ENCODE assay signal across 11 cellular contexts in genomic region chr7:92797693-92798092, GRCh38. TPM values are rescaled to one million over a fixed set of nuclear protein-coding genes. Genes with fewer than 3 reads are reported as not detected.
DNase-seq lines count a peak whose midpoint lies in the region; ATAC-seq and TF ChIP-seq lines count a peak whose summit lies in the region.
"Had no signal": no experiment of that assay in that cellular context is flagged by ENCODE, and none has a peak within 500 bp of the region (broad histone marks: within the 10 kb centered on the region; RNA-seq: fewer than 3 reads in every experiment).

No MANE protein-coding gene starts in this region.

- H3K9me3 ChIP-seq in upper lobe of right lung (no peaks in the 10 kb centered on the region), neural progenitor cell (ENCODE audit: low read depth) (no peaks in the 10 kb centered on the region)

- H2AFZ ChIP-seq in neural progenitor cell (replicated peaks) = no peak overlapping the region

- no peaks in the 10 kb centered on the region for H4K20me1 ChIP-seq in neural progenitor cell (ENCODE audit: low read depth)

- H3K27me3 ChIP-seq in upper lobe of right lung = no peaks in the 10 kb centered on the region
- H3K27me3 ChIP-seq in neural progenitor cell = no peaks in the 10 kb centered on the region

- no peaks in the 10 kb centered on the region for H3F3A ChIP-seq in neural progenitor cell (ENCODE audit: low read depth)

- H3K4me1 ChIP-seq in upper lobe of right lung (peaks cover 32% of the 10 kb centered on the region), neural progenitor cell (peaks cover 24% of the 10 kb centered on the region)

- intact Hi-C loops in Right ventricle myocardium inferior (cut with DNase I) (no loop called here), cardiac septum (cut with DNase I) (no loop called here), upper lobe of right lung (cut with DNase I) (no loop called here)

- H3K4me3 Mint-ChIP-seq in osteocyte (ENCODE audit: unreplicated experiment) = no peak overlapping the region
- no peak overlapping the region for H3K4me3 Mint-ChIP-seq in neural progenitor cell
- H3K4me3 Mint-ChIP-seq: CD4-positive, alpha-beta T cell had no signal

- H3K36me3 Mint-ChIP-seq in osteocyte (ENCODE audit: unreplicated experiment) = no peaks in the 10 kb centered on the region
- peaks cover 8% of the 10 kb centered on the region for H3K36me3 Mint-ChIP-seq in neural progenitor cell

- ATAC-seq in Right ventricle myocardium inferior (peak; percentile 91), upper lobe of right lung (peak; percentile 23)

- no peak overlapping the region for H3K27ac Mint-ChIP-seq in osteocyte (ENCODE audit: unreplicated experiment)
- H3K27ac Mint-ChIP-seq in neural progenitor cell = no peak overlapping the region
- H3K27ac Mint-ChIP-seq: CD4-positive, alpha-beta T cell had no signal

- TF ChIP-seq CTCF in fibroblast of pulmonary artery (IDR thresholded peaks at IDR 0.05; ENCODE audit: low read length, missing control alignments) = no peak
- TF ChIP-seq CTCF in upper lobe of right lung (IDR thresholded peaks at IDR 0.05) = no peak
- TF ChIP-seq CTCF in osteocyte (IDR thresholded peaks at IDR 0.05) = no peak
- no peak for TF ChIP-seq CTCF in neural progenitor cell (IDR thresholded peaks at IDR 0.05)

- H3K4me1 Mint-ChIP-seq in osteocyte (ENCODE audit: unreplicated experiment) (peaks cover 33% of the 10 kb centered on the region), neural progenitor cell (peaks cover 3% of the 10 kb centered on the region)

- no peaks in the 10 kb centered on the region for H3K79me2 ChIP-seq in neural progenitor cell (ENCODE audit: low read depth)

- no peak overlapping the region for H3K27ac ChIP-seq in upper lobe of right lung
- no peak overlapping the region for H3K27ac ChIP-seq in neural progenitor cell
- H3K27ac ChIP-seq: epithelial cell of prostate had no signal

- no peak overlapping the region for H3K9ac ChIP-seq in neural progenitor cell

- H3K9me3 Mint-ChIP-seq in osteocyte (ENCODE audit: unreplicated experiment) (no peaks in the 10 kb centered on the region), neural progenitor cell (peaks cover 2% of the 10 kb centered on the region)
- H3K9me3 Mint-ChIP-seq: CD4-positive, alpha-beta T cell had no signal

- H3K4me3 ChIP-seq in fibroblast of pulmonary artery (replicated peaks; ENCODE audit: low read depth, low read length) (no peak overlapping the region), upper lobe of right lung (no peak overlapping the region), neural progenitor cell (no peak overlapping the region)

- H3K27me3 Mint-ChIP-seq in osteocyte (ENCODE audit: unreplicated experiment) = no peaks in the 10 kb centered on the region
- peaks cover 2% of the 10 kb centered on the region for H3K27me3 Mint-ChIP-seq in neural progenitor cell (ENCODE audit: insufficient read depth, low read depth)
- H3K27me3 Mint-ChIP-seq: CD4-positive, alpha-beta T cell had no signal

- DNase-seq in Right ventricle myocardium inferior (ENCODE audit: missing footprints) = no peak
- DNase-seq in cardiac septum (ENCODE audit: low spot score) = no peak
- DNase-seq in OCI-M1 (lab: John Stamatoyannopoulos, UW) = peak; percentile 92
- DNase-seq in fibroblast of pulmonary artery (ENCODE audit: low read depth) = peak; percentile 40
- DNase-seq in upper lobe of right lung = no peak
- no peak for DNase-seq in osteocyte (ENCODE audit: extremely low spot score, unreplicated experiment)
- DNase-seq in COLO668 (lab: John Stamatoyannopoulos, UW; ENCODE audit: unreplicated experiment) = no peak
- no peak for DNase-seq in neural progenitor cell (ENCODE audit: low spot score)
- DNase-seq: CD4-positive, alpha-beta T cell; NCI-H748 treated with DMSO at 0.1 percent for 48 hours had no signal

- no peaks in the 10 kb centered on the region for H3K36me3 ChIP-seq in upper lobe of right lung
- H3K36me3 ChIP-seq in neural progenitor cell = no peaks in the 10 kb centered on the region

- H3K4me2 ChIP-seq in neural progenitor cell = no peak overlapping the region

RNA-seq across cellular contexts. Expression of gene CDK6, which starts 38.7 kb away (rescaled TPM):
- total RNA-seq in Right ventricle myocardium inferior (23.6 TPM), cardiac septum (12.4 TPM), upper lobe of right lung (22.4 TPM), osteocyte (52.3 and 53.6 TPM in 2 replicates), neural progenitor cell (ENCODE audit: low replicate concordance) (3.6 and 6.0 TPM in 2 replicates)

Comparison
In these comparisons a context has a peak if more than half of its experiments do, and no peak if none do; other contexts are left out.
1. DNase-seq: peak in OCI-M1 (single experiment) and fibroblast of pulmonary artery (single experiment); none in Right ventricle myocardium inferior (single experiment), cardiac septum (single experiment), upper lobe of right lung (single experiment), osteocyte (single experiment), COLO668 (single experiment) and neural progenitor cell (single experiment).